In the genomic region with DNA sequence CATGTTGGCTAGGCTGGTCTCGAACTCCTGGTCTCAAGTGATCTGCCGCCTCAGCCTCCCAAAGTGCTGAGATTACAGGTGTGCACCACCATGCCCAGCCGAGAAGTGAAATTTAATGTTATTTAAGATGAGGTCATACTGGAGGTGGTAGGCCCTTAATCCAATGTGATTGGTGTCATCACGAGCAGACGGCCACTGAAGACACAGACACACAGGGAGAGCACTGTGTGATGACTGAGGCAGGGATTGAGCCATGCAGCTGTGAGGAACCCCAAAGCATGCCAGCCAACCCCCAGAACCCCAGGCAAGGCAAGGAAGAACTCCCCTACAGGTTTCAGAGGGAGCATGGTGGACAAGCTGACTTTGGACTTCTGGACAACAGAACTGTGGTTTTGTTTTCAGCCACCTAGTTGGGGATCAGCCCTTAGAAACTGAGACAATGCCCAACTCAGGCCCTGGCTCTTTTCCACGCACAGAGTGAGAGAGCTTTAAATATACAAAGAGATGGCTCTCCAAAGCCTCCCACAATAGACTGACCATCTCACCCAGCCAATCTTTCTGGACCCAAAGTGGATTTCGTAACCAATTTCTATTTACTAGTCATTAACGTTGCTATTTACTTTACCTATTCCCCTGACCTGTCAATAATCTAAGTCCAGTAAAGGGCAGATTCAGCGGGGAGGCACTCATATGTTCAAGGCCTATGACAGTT, we compare ENCODE assay signal across 1 cellular context.
A peak's percentile ranks its signal among the peaks of the same experiment; 100 is the strongest.
TF ChIP-seq lines count a peak whose summit lies in the region.

No MANE protein-coding gene starts in this region.

TF ChIP-seq in HepG2, 621 proteins besides CTCF, POLR2A, EP300 and RAD21 (continued from another document and continues in another):
- no peak; the same call in 1 of the 2 replicates for TF ChIP-seq SAFB2 (CRISPR knock-in tag; IDR thresholded peaks at IDR 0.05; ENCODE audit: borderline replicate concordance, low read depth)
- TF ChIP-seq ZNF430 (CRISPR knock-in tag; IDR thresholded peaks at IDR 0.05): peak; percentile 83
- peak; percentile 84; the same call in 1 of the 2 replicates for TF ChIP-seq ZSCAN9 (CRISPR knock-in tag; IDR thresholded peaks at IDR 0.05; ENCODE audit: borderline replicate concordance)
- TF ChIP-seq, protein P1, sequence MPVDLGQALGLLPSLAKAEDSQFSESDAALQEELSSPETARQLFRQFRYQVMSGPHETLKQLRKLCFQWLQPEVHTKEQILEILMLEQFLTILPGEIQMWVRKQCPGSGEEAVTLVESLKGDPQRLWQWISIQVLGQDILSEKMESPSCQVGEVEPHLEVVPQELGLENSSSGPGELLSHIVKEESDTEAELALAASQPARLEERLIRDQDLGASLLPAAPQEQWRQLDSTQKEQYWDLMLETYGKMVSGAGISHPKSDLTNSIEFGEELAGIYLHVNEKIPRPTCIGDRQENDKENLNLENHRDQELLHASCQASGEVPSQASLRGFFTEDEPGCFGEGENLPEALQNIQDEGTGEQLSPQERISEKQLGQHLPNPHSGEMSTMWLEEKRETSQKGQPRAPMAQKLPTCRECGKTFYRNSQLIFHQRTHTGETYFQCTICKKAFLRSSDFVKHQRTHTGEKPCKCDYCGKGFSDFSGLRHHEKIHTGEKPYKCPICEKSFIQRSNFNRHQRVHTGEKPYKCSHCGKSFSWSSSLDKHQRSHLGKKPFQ (CRISPR knock-in tag; IDR thresholded peaks at IDR 0.05; ENCODE audit: insufficient replicate concordance): peak; percentile 89
- TF ChIP-seq HNF1B (CRISPR knock-in tag; IDR thresholded peaks at IDR 0.05): peak; percentile 82
- TF ChIP-seq, protein P2, sequence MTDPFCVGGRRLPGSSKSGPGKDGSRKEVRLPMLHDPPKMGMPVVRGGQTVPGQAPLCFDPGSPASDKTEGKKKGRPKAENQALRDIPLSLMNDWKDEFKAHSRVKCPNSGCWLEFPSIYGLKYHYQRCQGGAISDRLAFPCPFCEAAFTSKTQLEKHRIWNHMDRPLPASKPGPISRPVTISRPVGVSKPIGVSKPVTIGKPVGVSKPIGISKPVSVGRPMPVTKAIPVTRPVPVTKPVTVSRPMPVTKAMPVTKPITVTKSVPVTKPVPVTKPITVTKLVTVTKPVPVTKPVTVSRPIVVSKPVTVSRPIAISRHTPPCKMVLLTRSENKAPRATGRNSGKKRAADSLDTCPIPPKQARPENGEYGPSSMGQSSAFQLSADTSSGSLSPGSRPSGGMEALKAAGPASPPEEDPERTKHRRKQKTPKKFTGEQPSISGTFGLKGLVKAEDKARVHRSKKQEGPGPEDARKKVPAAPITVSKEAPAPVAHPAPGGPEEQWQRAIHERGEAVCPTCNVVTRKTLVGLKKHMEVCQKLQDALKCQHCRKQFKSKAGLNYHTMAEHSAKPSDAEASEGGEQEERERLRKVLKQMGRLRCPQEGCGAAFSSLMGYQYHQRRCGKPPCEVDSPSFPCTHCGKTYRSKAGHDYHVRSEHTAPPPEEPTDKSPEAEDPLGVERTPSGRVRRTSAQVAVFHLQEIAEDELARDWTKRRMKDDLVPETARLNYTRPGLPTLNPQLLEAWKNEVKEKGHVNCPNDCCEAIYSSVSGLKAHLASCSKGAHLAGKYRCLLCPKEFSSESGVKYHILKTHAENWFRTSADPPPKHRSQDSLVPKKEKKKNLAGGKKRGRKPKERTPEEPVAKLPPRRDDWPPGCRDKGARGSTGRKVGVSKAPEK (CRISPR knock-in tag; IDR thresholded peaks at IDR 0.05; ENCODE audit: borderline replicate concordance): 0 out of 2 replicates have a peak, but pooled peaks have one; percentile 30
- TF ChIP-seq THYN1 (CRISPR knock-in tag; IDR thresholded peaks at IDR 0.05; ENCODE audit: borderline replicate concordance, low read depth): peak; percentile 33; the same call in 1 of the 2 replicates
- peak; percentile 96; the same call in 1 of the 2 replicates for TF ChIP-seq ZNF615 (CRISPR knock-in tag; IDR thresholded peaks at IDR 0.05; ENCODE audit: borderline replicate concordance)
- TF ChIP-seq, protein P3, sequence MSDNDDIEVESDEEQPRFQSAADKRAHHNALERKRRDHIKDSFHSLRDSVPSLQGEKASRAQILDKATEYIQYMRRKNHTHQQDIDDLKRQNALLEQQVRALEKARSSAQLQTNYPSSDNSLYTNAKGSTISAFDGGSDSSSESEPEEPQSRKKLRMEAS (IDR thresholded peaks at IDR 0.05): peak; percentile 60
- TF ChIP-seq, protein P4, sequence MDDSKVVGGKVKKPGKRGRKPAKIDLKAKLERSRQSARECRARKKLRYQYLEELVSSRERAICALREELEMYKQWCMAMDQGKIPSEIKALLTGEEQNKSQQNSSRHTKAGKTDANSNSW (CRISPR knock-in tag; IDR thresholded peaks at IDR 0.05; ENCODE audit: borderline replicate concordance): no peak
- peak; percentile 91 for TF ChIP-seq HHEX (CRISPR knock-in tag; IDR thresholded peaks at IDR 0.05)
- peak; percentile 78 for TF ChIP-seq TOPORS (CRISPR knock-in tag; IDR thresholded peaks at IDR 0.05)
- TF ChIP-seq ZNF232 (CRISPR knock-in tag; IDR thresholded peaks at IDR 0.05; ENCODE audit: borderline replicate concordance): peak; percentile 74; the same call in 1 of the 2 replicates
- TF ChIP-seq HCFC1 (IDR thresholded peaks at IDR 0.05; ENCODE audit: low read depth, low read length): no peak
- TF ChIP-seq HNRNPL (IDR thresholded peaks at IDR 0.05; ENCODE audit: low read depth, low read length): 0 out of 2 replicates have a peak, but pooled peaks have one; percentile 45
- no peak for TF ChIP-seq YY1 (IDR thresholded peaks at IDR 0.05; ENCODE audit: insufficient read depth, insufficient replicate concordance, low read depth, low read length)
- no peak for TF ChIP-seq ZNF713 (CRISPR knock-in tag; IDR thresholded peaks at IDR 0.05)
- TF ChIP-seq NFE2L1 (CRISPR knock-in tag; IDR thresholded peaks at IDR 0.05; ENCODE audit: borderline replicate concordance): no peak
- TF ChIP-seq GTF3A (CRISPR knock-in tag; conservative IDR thresholded peaks at IDR 0.05): no peak
- TF ChIP-seq, protein P5, sequence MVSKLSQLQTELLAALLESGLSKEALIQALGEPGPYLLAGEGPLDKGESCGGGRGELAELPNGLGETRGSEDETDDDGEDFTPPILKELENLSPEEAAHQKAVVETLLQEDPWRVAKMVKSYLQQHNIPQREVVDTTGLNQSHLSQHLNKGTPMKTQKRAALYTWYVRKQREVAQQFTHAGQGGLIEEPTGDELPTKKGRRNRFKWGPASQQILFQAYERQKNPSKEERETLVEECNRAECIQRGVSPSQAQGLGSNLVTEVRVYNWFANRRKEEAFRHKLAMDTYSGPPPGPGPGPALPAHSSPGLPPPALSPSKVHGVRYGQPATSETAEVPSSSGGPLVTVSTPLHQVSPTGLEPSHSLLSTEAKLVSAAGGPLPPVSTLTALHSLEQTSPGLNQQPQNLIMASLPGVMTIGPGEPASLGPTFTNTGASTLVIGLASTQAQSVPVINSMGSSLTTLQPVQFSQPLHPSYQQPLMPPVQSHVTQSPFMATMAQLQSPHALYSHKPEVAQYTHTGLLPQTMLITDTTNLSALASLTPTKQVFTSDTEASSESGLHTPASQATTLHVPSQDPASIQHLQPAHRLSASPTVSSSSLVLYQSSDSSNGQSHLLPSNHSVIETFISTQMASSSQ (IDR thresholded peaks at IDR 0.05; ENCODE audit: low read depth): peak; percentile 85
- TF ChIP-seq, protein P5 (CRISPR knock-in tag; IDR thresholded peaks at IDR 0.05; ENCODE audit: borderline replicate concordance): peak; percentile 95; the same call in 1 of the 2 replicates
- TF ChIP-seq, protein P6, sequence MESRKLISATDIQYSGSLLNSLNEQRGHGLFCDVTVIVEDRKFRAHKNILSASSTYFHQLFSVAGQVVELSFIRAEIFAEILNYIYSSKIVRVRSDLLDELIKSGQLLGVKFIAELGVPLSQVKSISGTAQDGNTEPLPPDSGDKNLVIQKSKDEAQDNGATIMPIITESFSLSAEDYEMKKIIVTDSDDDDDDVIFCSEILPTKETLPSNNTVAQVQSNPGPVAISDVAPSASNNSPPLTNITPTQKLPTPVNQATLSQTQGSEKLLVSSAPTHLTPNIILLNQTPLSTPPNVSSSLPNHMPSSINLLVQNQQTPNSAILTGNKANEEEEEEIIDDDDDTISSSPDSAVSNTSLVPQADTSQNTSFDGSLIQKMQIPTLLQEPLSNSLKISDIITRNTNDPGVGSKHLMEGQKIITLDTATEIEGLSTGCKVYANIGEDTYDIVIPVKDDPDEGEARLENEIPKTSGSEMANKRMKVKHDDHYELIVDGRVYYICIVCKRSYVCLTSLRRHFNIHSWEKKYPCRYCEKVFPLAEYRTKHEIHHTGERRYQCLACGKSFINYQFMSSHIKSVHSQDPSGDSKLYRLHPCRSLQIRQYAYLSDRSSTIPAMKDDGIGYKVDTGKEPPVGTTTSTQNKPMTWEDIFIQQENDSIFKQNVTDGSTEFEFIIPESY (CRISPR knock-in tag; IDR thresholded peaks at IDR 0.05): no peak
- TF ChIP-seq, protein P7, sequence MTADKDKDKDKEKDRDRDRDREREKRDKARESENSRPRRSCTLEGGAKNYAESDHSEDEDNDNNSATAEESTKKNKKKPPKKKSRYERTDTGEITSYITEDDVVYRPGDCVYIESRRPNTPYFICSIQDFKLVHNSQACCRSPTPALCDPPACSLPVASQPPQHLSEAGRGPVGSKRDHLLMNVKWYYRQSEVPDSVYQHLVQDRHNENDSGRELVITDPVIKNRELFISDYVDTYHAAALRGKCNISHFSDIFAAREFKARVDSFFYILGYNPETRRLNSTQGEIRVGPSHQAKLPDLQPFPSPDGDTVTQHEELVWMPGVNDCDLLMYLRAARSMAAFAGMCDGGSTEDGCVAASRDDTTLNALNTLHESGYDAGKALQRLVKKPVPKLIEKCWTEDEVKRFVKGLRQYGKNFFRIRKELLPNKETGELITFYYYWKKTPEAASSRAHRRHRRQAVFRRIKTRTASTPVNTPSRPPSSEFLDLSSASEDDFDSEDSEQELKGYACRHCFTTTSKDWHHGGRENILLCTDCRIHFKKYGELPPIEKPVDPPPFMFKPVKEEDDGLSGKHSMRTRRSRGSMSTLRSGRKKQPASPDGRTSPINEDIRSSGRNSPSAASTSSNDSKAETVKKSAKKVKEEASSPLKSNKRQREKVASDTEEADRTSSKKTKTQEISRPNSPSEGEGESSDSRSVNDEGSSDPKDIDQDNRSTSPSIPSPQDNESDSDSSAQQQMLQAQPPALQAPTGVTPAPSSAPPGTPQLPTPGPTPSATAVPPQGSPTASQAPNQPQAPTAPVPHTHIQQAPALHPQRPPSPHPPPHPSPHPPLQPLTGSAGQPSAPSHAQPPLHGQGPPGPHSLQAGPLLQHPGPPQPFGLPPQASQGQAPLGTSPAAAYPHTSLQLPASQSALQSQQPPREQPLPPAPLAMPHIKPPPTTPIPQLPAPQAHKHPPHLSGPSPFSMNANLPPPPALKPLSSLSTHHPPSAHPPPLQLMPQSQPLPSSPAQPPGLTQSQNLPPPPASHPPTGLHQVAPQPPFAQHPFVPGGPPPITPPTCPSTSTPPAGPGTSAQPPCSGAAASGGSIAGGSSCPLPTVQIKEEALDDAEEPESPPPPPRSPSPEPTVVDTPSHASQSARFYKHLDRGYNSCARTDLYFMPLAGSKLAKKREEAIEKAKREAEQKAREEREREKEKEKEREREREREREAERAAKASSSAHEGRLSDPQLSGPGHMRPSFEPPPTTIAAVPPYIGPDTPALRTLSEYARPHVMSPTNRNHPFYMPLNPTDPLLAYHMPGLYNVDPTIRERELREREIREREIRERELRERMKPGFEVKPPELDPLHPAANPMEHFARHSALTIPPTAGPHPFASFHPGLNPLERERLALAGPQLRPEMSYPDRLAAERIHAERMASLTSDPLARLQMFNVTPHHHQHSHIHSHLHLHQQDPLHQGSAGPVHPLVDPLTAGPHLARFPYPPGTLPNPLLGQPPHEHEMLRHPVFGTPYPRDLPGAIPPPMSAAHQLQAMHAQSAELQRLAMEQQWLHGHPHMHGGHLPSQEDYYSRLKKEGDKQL (CRISPR knock-in tag; IDR thresholded peaks at IDR 0.05; ENCODE audit: low read depth): peak; percentile 97
- peak; percentile 91 for TF ChIP-seq CCDC6 (CRISPR knock-in tag; IDR thresholded peaks at IDR 0.05)
- TF ChIP-seq, protein P8, sequence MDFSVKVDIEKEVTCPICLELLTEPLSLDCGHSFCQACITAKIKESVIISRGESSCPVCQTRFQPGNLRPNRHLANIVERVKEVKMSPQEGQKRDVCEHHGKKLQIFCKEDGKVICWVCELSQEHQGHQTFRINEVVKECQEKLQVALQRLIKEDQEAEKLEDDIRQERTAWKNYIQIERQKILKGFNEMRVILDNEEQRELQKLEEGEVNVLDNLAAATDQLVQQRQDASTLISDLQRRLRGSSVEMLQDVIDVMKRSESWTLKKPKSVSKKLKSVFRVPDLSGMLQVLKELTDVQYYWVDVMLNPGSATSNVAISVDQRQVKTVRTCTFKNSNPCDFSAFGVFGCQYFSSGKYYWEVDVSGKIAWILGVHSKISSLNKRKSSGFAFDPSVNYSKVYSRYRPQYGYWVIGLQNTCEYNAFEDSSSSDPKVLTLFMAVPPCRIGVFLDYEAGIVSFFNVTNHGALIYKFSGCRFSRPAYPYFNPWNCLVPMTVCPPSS (IDR thresholded peaks at IDR 0.05): no peak
- TF ChIP-seq BRCA1 (CRISPR knock-in tag; IDR thresholded peaks at IDR 0.05): no peak
- no peak for TF ChIP-seq GPN1 (CRISPR knock-in tag; IDR thresholded peaks at IDR 0.05; ENCODE audit: borderline replicate concordance)
- TF ChIP-seq ZNF572 (CRISPR knock-in tag; IDR thresholded peaks at IDR 0.05): no peak
- TF ChIP-seq ZFP1 (CRISPR knock-in tag; IDR thresholded peaks at IDR 0.05): peak; percentile 90
- peak; percentile 92 for TF ChIP-seq ZNF746 (CRISPR knock-in tag; IDR thresholded peaks at IDR 0.05)
